ENCODE assay signal across 2 cellular contexts in genomic region chr17:8170186-8170585, GRCh38. TPM values are rescaled to one million over a fixed set of nuclear protein-coding genes. Genes with fewer than 3 reads are reported as not detected.
"Had no signal": no experiment of that assay in that cellular context is flagged by ENCODE, and none has a peak within 500 bp of the region (broad histone marks: within the 10 kb centered on the region; RNA-seq: fewer than 3 reads in every experiment).

No MANE protein-coding gene starts in this region.

RNA-seq across cellular contexts. Expression of gene AURKB, which starts 40.2 kb away (rescaled TPM):
- total RNA-seq: ascending aorta, body of pancreas had no signal
